13 cellular contexts compared by ENCODE assay signal in genomic region chr14:59313063-59314018, GRCh38.
DNase-seq lines count a peak whose midpoint lies in the region; ATAC-seq, FAIRE-seq and TF ChIP-seq lines count a peak whose summit lies in the region.
"Had no signal": no experiment of that assay in that cellular context is flagged by ENCODE, and none has a peak within 500 bp of the region (broad histone marks: within the 10 kb centered on the region; RNA-seq: fewer than 3 reads in every experiment).

No MANE protein-coding gene starts in this region.

- DNase-seq in GM10266 (ENCODE audit: extremely low spot score) (peak; percentile 17), GM20000 (ENCODE audit: low spot score) (peak; percentile 7), kidney (no peak), dedifferentiated amniotic fluid mesenchymal stem cell (ENCODE audit: extremely low spot score) (no peak), A172 (ENCODE audit: low spot score) (no peak)
- no peak for DNase-seq in activated naive CD4-positive, alpha-beta T cell treated with Interleukin-2 at 50 U/mL for 16 hours
- no peak for DNase-seq in activated CD4-positive, alpha-beta T cell treated with anti-CD3 and anti-CD28 coated beads, Interleukin-2, amount 10 ng/mL, durations not matched to agents 7 days and 5 days
- DNase-seq: anterior cingulate cortex, T-helper 17 cell had no signal

- H3K27ac Mint-ChIP-seq in activated CD4-positive, alpha-beta T cell treated with anti-CD3 and anti-CD28 coated beads, Interleukin-2, amount 10 ng/mL, durations not matched to agents 7 days and 5 days = no peak overlapping the region
- H3K27ac Mint-ChIP-seq: T-helper 17 cell, type B pancreatic cell had no signal

- CTCF ChIA-PET in activated CD4-positive, alpha-beta T cell treated with anti-CD3 and anti-CD28 coated beads, Interleukin-2, amount 10 ng/mL, durations not matched to agents 7 days and 5 days (lab: Charles Lee) = interaction anchor here (0.6 to 1.3 kb wide), 2 partner anchors 16 to 431 kb away, joined by 3 read pairs; no protein-coding TSS in a partner anchor

- H3K27me3 Mint-ChIP-seq in activated CD4-positive, alpha-beta T cell treated with anti-CD3 and anti-CD28 coated beads, Interleukin-2, amount 10 ng/mL, durations not matched to agents 7 days and 5 days = no peaks in the 10 kb centered on the region
- H3K27me3 Mint-ChIP-seq: T-helper 17 cell, type B pancreatic cell had no signal

- TF ChIP-seq CTCF in GM10266 (IDR thresholded peaks at IDR 0.05; ENCODE audit: control insufficient read depth, insufficient read depth, low read depth, missing control alignments) (no peak), GM20000 (IDR thresholded peaks at IDR 0.05; ENCODE audit: extremely low read depth, missing control alignments) (no peak), kidney (IDR thresholded peaks at IDR 0.05; ENCODE audit: borderline replicate concordance, extremely low read depth, insufficient read depth) (no peak)

- peak; percentile 38 for FAIRE-seq in kidney (lab: Jason Lieb, UNC)
- FAIRE-seq: G401.6, islet of Langerhans had no signal

- intact Hi-C loops in kidney (cut with DNase I) = no loop called here

- peak overlapping the region in 1 of 2 donors; percentile 16 for H3K9ac ChIP-seq in kidney (ENCODE audit: low read length in 2 of 2)

- no peaks in the 10 kb centered on the region for H3K9me3 Mint-ChIP-seq in activated CD4-positive, alpha-beta T cell treated with anti-CD3 and anti-CD28 coated beads, Interleukin-2, amount 10 ng/mL, durations not matched to agents 7 days and 5 days
- H3K9me3 Mint-ChIP-seq: type B pancreatic cell had no signal

- H3K36me3 ChIP-seq in kidney (ENCODE audit: control insufficient read depth in 1 of 2, insufficient read depth in 2 of 2, low read length in 2 of 2) = no peaks in the 10 kb centered on the region

- H3K27ac ChIP-seq in kidney (ENCODE audit: low read depth in 2 of 2, low read length in 2 of 2) = peak overlapping the region; percentile 29 to 36

- peaks cover 25 to 41% of the 10 kb centered on the region in 2 donors for H3K4me1 ChIP-seq in kidney (ENCODE audit: control insufficient read depth in 1 of 2, insufficient read depth in 1 of 2, low read depth in 1 of 2, low read length in 2 of 2)

- no peaks in the 10 kb centered on the region for H3K36me3 Mint-ChIP-seq in activated CD4-positive, alpha-beta T cell treated with anti-CD3 and anti-CD28 coated beads, Interleukin-2, amount 10 ng/mL, durations not matched to agents 7 days and 5 days (ENCODE audit: low read depth)

- H3K4me1 Mint-ChIP-seq in activated CD4-positive, alpha-beta T cell treated with anti-CD3 and anti-CD28 coated beads, Interleukin-2, amount 10 ng/mL, durations not matched to agents 7 days and 5 days = no peaks in the 10 kb centered on the region

- no peak overlapping the region for H3K4me3 ChIP-seq in kidney (ENCODE audit: low read length in 2 of 2)

- peak; percentile 72 for ATAC-seq in HG03097 (IDR thresholded peaks at IDR 0.05; ENCODE audit: low FRiP score, unreplicated experiment)
- ATAC-seq: T-helper 17 cell had no signal

- POLR2A ChIA-PET in activated CD4-positive, alpha-beta T cell treated with anti-CD3 and anti-CD28 coated beads, Interleukin-2, amount 10 ng/mL, durations not matched to agents 7 days and 5 days (lab: Charles Lee) = no interaction called here

- H3K4me3 Mint-ChIP-seq in activated CD4-positive, alpha-beta T cell treated with anti-CD3 and anti-CD28 coated beads, Interleukin-2, amount 10 ng/mL, durations not matched to agents 7 days and 5 days = no peak overlapping the region
- H3K4me3 Mint-ChIP-seq: T-helper 17 cell, type B pancreatic cell had no signal

- H3K9me3 ChIP-seq in kidney (ENCODE audit: control insufficient read depth in 1 of 2, low read length in 2 of 2) = no peaks in the 10 kb centered on the region

Comparison
In these comparisons a context has a peak if more than half of its experiments do, and no peak if none do; other contexts are left out.
1. DNase-seq: peak in GM10266 (single experiment) and GM20000 (single experiment); none in kidney (single experiment), activated naive CD4-positive, alpha-beta T cell treated with Interleukin-2 at 50 U/mL for 16 hours (single experiment), dedifferentiated amniotic fluid mesenchymal stem cell (single experiment), activated CD4-positive, alpha-beta T cell treated with anti-CD3 and anti-CD28 coated beads, Interleukin-2, amount 10 ng/mL, durations not matched to agents 7 days and 5 days (single experiment) and A172 (single experiment).